17 cellular contexts compared by ENCODE assay signal in the genomic region with DNA sequence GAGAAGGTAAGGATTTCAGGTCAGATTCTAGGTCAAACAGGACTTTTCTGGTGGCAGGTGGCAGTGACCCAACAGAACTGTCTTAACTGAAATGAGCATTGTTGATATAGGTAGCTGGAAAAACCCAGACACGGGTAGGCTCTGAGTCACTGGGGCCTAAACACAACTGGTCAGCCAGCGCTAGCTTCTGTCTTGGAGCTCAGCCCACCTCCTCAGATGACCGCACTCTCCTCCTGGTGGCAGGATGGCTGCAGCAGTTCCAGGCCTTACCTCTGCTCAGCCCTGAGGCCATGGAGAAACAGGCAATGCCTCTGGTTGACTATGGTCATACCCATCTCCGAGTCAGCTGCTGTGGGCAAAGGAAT.
DNase-seq lines count a peak whose midpoint lies in the region; ATAC-seq and TF ChIP-seq lines count a peak whose summit lies in the region.
"Had no signal": no experiment of that assay in that cellular context is flagged by ENCODE, and none has a peak within 500 bp of the region (broad histone marks: within the 10 kb centered on the region; RNA-seq: fewer than 3 reads in every experiment).

No MANE protein-coding gene starts in this region.

- WGBS in esophagus muscularis mucosa: 86% methylated on average over 4 of the region's 4 CpGs

- no peaks in the 10 kb centered on the region for H3K36me3 Mint-ChIP-seq in activated naive CD8-positive, alpha-beta T cell
- no peaks in the 10 kb centered on the region for H3K36me3 Mint-ChIP-seq in activated naive CD8-positive, alpha-beta T cell treated with anti-CD3 and anti-CD28 coated beads, Interleukin-2, amount 50 U/mL, for 24 hours (ENCODE audit: low read depth)
- peaks cover 0 to 4% (median 0%) of the 10 kb centered on the region in 3 donors for H3K36me3 Mint-ChIP-seq in immature natural killer cell
- H3K36me3 Mint-ChIP-seq: natural killer cell treated with Interleukin-12 subunit alpha and Interleukin-12 subunit beta and Interleukin-15 and Interleukin-18, amount 100 ng/mL, for 72 hours had no signal

- peak; percentile 35 for TF ChIP-seq CTCF in astrocyte of the cerebellum (IDR thresholded peaks at IDR 0.05; ENCODE audit: low read depth, low read length, missing control alignments)
- TF ChIP-seq CTCF in upper lobe of right lung (IDR thresholded peaks at IDR 0.05): no peak
- no peak for TF ChIP-seq CTCF in esophagus muscularis mucosa (IDR thresholded peaks at IDR 0.05)

- H3K27ac ChIP-seq in upper lobe of right lung (peak overlapping the region; percentile 68), esophagus muscularis mucosa (replicated peaks in 1 of 4) (no peak overlapping the region)

- peak overlapping the region; percentile 61 for H3K4me3 Mint-ChIP-seq in activated naive CD8-positive, alpha-beta T cell
- H3K4me3 Mint-ChIP-seq in activated naive CD8-positive, alpha-beta T cell treated with anti-CD3 and anti-CD28 coated beads, Interleukin-2, amount 50 U/mL, for 24 hours: no peak overlapping the region
- H3K4me3 Mint-ChIP-seq in immature natural killer cell: peak overlapping the region in 3 of 5 donors; percentile 25 to 55 (median 34)
- H3K4me3 Mint-ChIP-seq: dendritic cell treated with granulocyte-macrophage colony-stimulating factor and Interleukin-4, amounts not matched to agents 40 ng/mL and 50 ng/mL, for 4 days; natural killer cell treated with Interleukin-12 subunit alpha and Interleukin-12 subunit beta and Interleukin-15 and Interleukin-18, amount 100 ng/mL, for 72 hours had no signal

- no peak for ATAC-seq in activated naive CD8-positive, alpha-beta T cell treated with anti-CD3 and anti-CD28 coated beads, Interleukin-2, amount 50 U/mL, for 24 hours
- ATAC-seq in upper lobe of right lung (no peak), HG03159 (IDR thresholded peaks at IDR 0.05; ENCODE audit: unreplicated experiment) (no peak)
- ATAC-seq: gastroesophageal sphincter, Right ventricle myocardium inferior had no signal

- DNase-seq in activated naive CD8-positive, alpha-beta T cell treated with anti-CD3 and anti-CD28 coated beads, Interleukin-2, amount 50 U/mL, for 24 hours: no peak
- DNase-seq in astrocyte of the cerebellum (ENCODE audit: low read depth): peak; percentile 37
- DNase-seq in immature natural killer cell: no peak
- peak; percentile 30 for DNase-seq in upper lobe of right lung
- no peak for DNase-seq in GM03348 (ENCODE audit: low spot score)
- DNase-seq in esophagus muscularis mucosa (ENCODE audit: extremely low spot score): no peak
- DNase-seq: 8988T; activated naive CD4-positive, alpha-beta T cell treated with anti-CD3 and anti-CD28 coated beads, Interleukin-2, amount 50 U/mL, for 16 hours; Caco-2; NCI-H524; small intestine had no signal

- H3K36me3 ChIP-seq in upper lobe of right lung (no peaks in the 10 kb centered on the region), esophagus muscularis mucosa (no peaks in the 10 kb centered on the region)
- H3K36me3 ChIP-seq: gastroesophageal sphincter had no signal

- TF ChIP-seq POLR2A in esophagus muscularis mucosa (IDR thresholded peaks at IDR 0.05; ENCODE audit: low read depth): no peak

- H3K27me3 Mint-ChIP-seq in activated naive CD8-positive, alpha-beta T cell: peaks cover 31% of the 10 kb centered on the region
- peaks cover 64% of the 10 kb centered on the region for H3K27me3 Mint-ChIP-seq in activated naive CD8-positive, alpha-beta T cell treated with anti-CD3 and anti-CD28 coated beads, Interleukin-2, amount 50 U/mL, for 24 hours
- H3K27me3 Mint-ChIP-seq in immature natural killer cell (ENCODE audit: low read depth in 3 of 3): peaks cover 1 to 16% (median 9%) of the 10 kb centered on the region in 3 donors

- intact Hi-C loops in upper lobe of right lung (cut with DNase I): no loop called here
- intact Hi-C loops in esophagus muscularis mucosa (cut with DNase I): no loop called here

- no peak for TF ChIP-seq EP300 in esophagus muscularis mucosa (IDR thresholded peaks at IDR 0.05)

- no peaks in the 10 kb centered on the region for H3K4me1 Mint-ChIP-seq in activated naive CD8-positive, alpha-beta T cell (ENCODE audit: low read depth)
- H3K4me1 Mint-ChIP-seq in activated naive CD8-positive, alpha-beta T cell treated with anti-CD3 and anti-CD28 coated beads, Interleukin-2, amount 50 U/mL, for 24 hours: peaks cover 2% of the 10 kb centered on the region
- no peaks in the 10 kb centered on the region for H3K4me1 Mint-ChIP-seq in immature natural killer cell

- no peak overlapping the region for H3K4me3 ChIP-seq in astrocyte of the cerebellum (ENCODE audit: low read depth, low read length)
- H3K4me3 ChIP-seq in upper lobe of right lung: no peak overlapping the region
- no peak overlapping the region for H3K4me3 ChIP-seq in esophagus muscularis mucosa
- H3K4me3 ChIP-seq: gastroesophageal sphincter had no signal

- H3K9me3 ChIP-seq in upper lobe of right lung: no peaks in the 10 kb centered on the region
- no peaks in the 10 kb centered on the region for H3K9me3 ChIP-seq in esophagus muscularis mucosa
- H3K9me3 ChIP-seq: Caco-2 had no signal

- H3K4me1 ChIP-seq in upper lobe of right lung (no peaks in the 10 kb centered on the region), esophagus muscularis mucosa (peaks cover 20 to 26% (median 23%) of the 10 kb centered on the region in 4 donors)
- H3K4me1 ChIP-seq: Caco-2 had no signal

- peaks cover 28% of the 10 kb centered on the region for H3K27me3 ChIP-seq in upper lobe of right lung
- H3K27me3 ChIP-seq in esophagus muscularis mucosa: peaks cover 0 to 85% (median 13%) of the 10 kb centered on the region in 4 donors

- no peak overlapping the region for H3K27ac Mint-ChIP-seq in activated naive CD8-positive, alpha-beta T cell
- H3K27ac Mint-ChIP-seq in activated naive CD8-positive, alpha-beta T cell treated with anti-CD3 and anti-CD28 coated beads, Interleukin-2, amount 50 U/mL, for 24 hours: no peak overlapping the region
- no peak overlapping the region for H3K27ac Mint-ChIP-seq in immature natural killer cell
- H3K27ac Mint-ChIP-seq: dendritic cell treated with granulocyte-macrophage colony-stimulating factor and Interleukin-4, amounts not matched to agents 40 ng/mL and 50 ng/mL, for 4 days had no signal

- H3K9me3 Mint-ChIP-seq in activated naive CD8-positive, alpha-beta T cell (ENCODE audit: low read depth): no peaks in the 10 kb centered on the region
- no peaks in the 10 kb centered on the region for H3K9me3 Mint-ChIP-seq in activated naive CD8-positive, alpha-beta T cell treated with anti-CD3 and anti-CD28 coated beads, Interleukin-2, amount 50 U/mL, for 24 hours
- peaks cover 0 to 4% (median 0%) of the 10 kb centered on the region in 6 donors for H3K9me3 Mint-ChIP-seq in immature natural killer cell
- H3K9me3 Mint-ChIP-seq: dendritic cell treated with granulocyte-macrophage colony-stimulating factor and Interleukin-4, amounts not matched to agents 40 ng/mL and 50 ng/mL, for 4 days; natural killer cell treated with Interleukin-12 subunit alpha and Interleukin-12 subunit beta and Interleukin-15 and Interleukin-18, amount 100 ng/mL, for 72 hours had no signal

- in situ Hi-C loops in astrocyte of the cerebellum (cut with HindIII; ENCODE audit: low sequenced_read_pairs): no loop called here

Comparison
In these comparisons a context has a peak if more than half of its experiments do, and no peak if none do; other contexts are left out.
1. DNase-seq: peak in astrocyte of the cerebellum (single experiment) and upper lobe of right lung (single experiment); none in activated naive CD8-positive, alpha-beta T cell treated with anti-CD3 and anti-CD28 coated beads, Interleukin-2, amount 50 U/mL, for 24 hours (single experiment), immature natural killer cell (0 of 3), GM03348 (single experiment) and esophagus muscularis mucosa (single experiment).